15 cellular contexts compared by ENCODE assay signal in the genomic region with DNA sequence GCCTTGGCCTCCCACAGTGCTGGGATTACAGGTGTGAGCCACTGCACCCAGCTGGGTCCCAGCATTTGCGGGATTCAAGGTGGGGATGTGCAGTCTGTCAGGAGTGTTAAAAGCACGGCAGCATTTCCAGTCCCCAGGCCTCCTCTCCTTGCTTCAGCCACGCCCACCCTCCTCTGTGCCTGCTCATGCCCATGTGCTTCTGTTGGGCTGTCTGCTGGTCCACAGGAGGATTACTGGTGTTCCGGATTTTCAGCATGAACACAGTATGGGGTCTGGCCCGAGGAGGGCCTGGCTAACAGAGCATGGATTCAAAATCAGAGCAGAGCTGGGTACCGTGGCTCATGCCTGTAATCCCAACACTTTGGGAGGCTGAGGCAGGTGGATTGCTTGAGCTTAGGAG. TPM values are rescaled to one million over a fixed set of nuclear protein-coding genes. Genes with fewer than 3 reads are reported as not detected.
DNase-seq lines count a peak whose midpoint lies in the region; ATAC-seq and TF ChIP-seq lines count a peak whose summit lies in the region.
"Had no signal": no experiment of that assay in that cellular context is flagged by ENCODE, and none has a peak within 500 bp of the region (broad histone marks: within the 10 kb centered on the region; RNA-seq: fewer than 3 reads in every experiment).

No MANE protein-coding gene starts in this region.

- no peak overlapping the region for H3K4me3 Mint-ChIP-seq in activated naive CD4-positive, alpha-beta T cell treated with anti-CD3 and anti-CD28 coated beads for 36 hours
- H3K4me3 Mint-ChIP-seq in activated naive CD4-positive, alpha-beta T cell treated with anti-CD3 and anti-CD28 coated beads, Interleukin-2, amount 10 ng/mL, durations not matched to agents 7 days and 5 days = no peak overlapping the region
- H3K4me3 Mint-ChIP-seq in activated T-helper 17 cell treated with anti-CD3 and anti-CD28 coated beads, Interleukin-2, amount 50 U/mL, for 72 hours = peak overlapping the region; percentile 48
- H3K4me3 Mint-ChIP-seq: natural killer cell had no signal

- TF ChIP-seq CTCF in lower lobe of right lung (IDR thresholded peaks at IDR 0.05) (no peak), upper lobe of left lung (IDR thresholded peaks at IDR 0.05) (no peak), brain microvascular endothelial cell (IDR thresholded peaks at IDR 0.05; ENCODE audit: low read depth, low read length, missing control alignments) (no peak)

- TF ChIP-seq POLR2A in upper lobe of left lung (IDR thresholded peaks at IDR 0.05) = no peak

- CTCF ChIA-PET in activated naive CD4-positive, alpha-beta T cell treated with anti-CD3 and anti-CD28 coated beads for 36 hours (lab: Charles Lee) = no interaction called here
- CTCF ChIA-PET in activated naive CD4-positive, alpha-beta T cell treated with anti-CD3 and anti-CD28 coated beads, Interleukin-2, amount 10 ng/mL, durations not matched to agents 7 days and 5 days (lab: Charles Lee) = no interaction called here

- H3K4me3 ChIP-seq in lower lobe of right lung (peak overlapping the region; percentile 16), upper lobe of left lung (no peak overlapping the region), brain microvascular endothelial cell (ENCODE audit: low read depth, low read length) (no peak overlapping the region)
- H3K4me3 ChIP-seq: adrenal gland, gastrocnemius medialis, tibial nerve had no signal

- peak overlapping the region; percentile 28 for H3K27ac Mint-ChIP-seq in activated naive CD4-positive, alpha-beta T cell treated with anti-CD3 and anti-CD28 coated beads for 36 hours
- H3K27ac Mint-ChIP-seq in activated naive CD4-positive, alpha-beta T cell treated with anti-CD3 and anti-CD28 coated beads, Interleukin-2, amount 10 ng/mL, durations not matched to agents 7 days and 5 days = no peak overlapping the region
- H3K27ac Mint-ChIP-seq in activated T-helper 17 cell treated with anti-CD3 and anti-CD28 coated beads, Interleukin-2, amount 50 U/mL, for 72 hours = peak overlapping the region; percentile 84

- H3K9me3 ChIP-seq in lower lobe of right lung = no peaks in the 10 kb centered on the region
- no peaks in the 10 kb centered on the region for H3K9me3 ChIP-seq in upper lobe of left lung
- H3K9me3 ChIP-seq: adrenal gland, gastrocnemius medialis, tibial nerve had no signal

- H3K4me1 Mint-ChIP-seq in activated naive CD4-positive, alpha-beta T cell treated with anti-CD3 and anti-CD28 coated beads for 36 hours (ENCODE audit: low read depth) = peaks cover 25% of the 10 kb centered on the region
- peaks cover 34% of the 10 kb centered on the region for H3K4me1 Mint-ChIP-seq in activated naive CD4-positive, alpha-beta T cell treated with anti-CD3 and anti-CD28 coated beads, Interleukin-2, amount 10 ng/mL, durations not matched to agents 7 days and 5 days
- H3K4me1 Mint-ChIP-seq in activated T-helper 17 cell treated with anti-CD3 and anti-CD28 coated beads, Interleukin-2, amount 50 U/mL, for 72 hours = peaks cover 12% of the 10 kb centered on the region

- H3K36me3 ChIP-seq in lower lobe of right lung (peaks cover 30% of the 10 kb centered on the region), upper lobe of left lung (peaks cover 12 to 27% (median 26%) of the 10 kb centered on the region in 4 donors), brain microvascular endothelial cell (replicated peaks) (peaks cover 2% of the 10 kb centered on the region)

- peaks cover 64% of the 10 kb centered on the region for H3K4me1 ChIP-seq in lower lobe of right lung
- H3K4me1 ChIP-seq in upper lobe of left lung = peaks cover 51 to 83% (median 61%) of the 10 kb centered on the region in 4 donors

- WGBS in upper lobe of left lung, 2 donors = 83 to 87% methylated on average over 4 to 6 of the region's 6 CpGs

- in situ Hi-C loops in brain microvascular endothelial cell (cut with HindIII; ENCODE audit: low pct_ligation_motif_present, low sequenced_read_pairs) = no loop called here

- H3K36me3 Mint-ChIP-seq in activated naive CD4-positive, alpha-beta T cell treated with anti-CD3 and anti-CD28 coated beads for 36 hours (ENCODE audit: low read depth) = peaks cover 5% of the 10 kb centered on the region
- H3K36me3 Mint-ChIP-seq in activated naive CD4-positive, alpha-beta T cell treated with anti-CD3 and anti-CD28 coated beads, Interleukin-2, amount 10 ng/mL, durations not matched to agents 7 days and 5 days = peaks cover 4% of the 10 kb centered on the region
- H3K36me3 Mint-ChIP-seq in activated T-helper 17 cell treated with anti-CD3 and anti-CD28 coated beads, Interleukin-2, amount 50 U/mL, for 72 hours (ENCODE audit: low read depth) = peaks cover 11% of the 10 kb centered on the region
- H3K36me3 Mint-ChIP-seq: natural killer cell had no signal

- H3K27ac ChIP-seq in lower lobe of right lung (peak overlapping the region; percentile 91), upper lobe of left lung (peak overlapping the region; percentile 87 to 94 (median 90)), brain microvascular endothelial cell (no peak overlapping the region)
- H3K27ac ChIP-seq: gastrocnemius medialis had no signal

- DNase-seq in activated naive CD4-positive, alpha-beta T cell treated with anti-CD3 and anti-CD28 coated beads for 36 hours = no peak
- no peak for DNase-seq in activated naive CD4-positive, alpha-beta T cell treated with anti-CD3 and anti-CD28 coated beads, Interleukin-2, amount 10 ng/mL, durations not matched to agents 7 days and 5 days
- DNase-seq in lower lobe of right lung (no peak), upper lobe of left lung (no peak), SKM-1 treated with dmso at 0.1 percent for 144 hours (lab: John Stamatoyannopoulos, UW; ENCODE audit: unreplicated experiment) (no peak), NCI-H526 treated with DMSO at 0.1 percent for 48 hours (lab: John Stamatoyannopoulos, UW) (no peak), brain microvascular endothelial cell (no peak)
- DNase-seq: gastrocnemius medialis, natural killer cell, NCI-H1092, NCI-H446, T-helper 9 cell had no signal

- ATAC-seq in activated T-helper 17 cell treated with anti-CD3 and anti-CD28 coated beads, Interleukin-2, amount 50 U/mL, for 72 hours (replicated peaks) = no peak
- no peak for ATAC-seq in lower lobe of right lung
- no peak for ATAC-seq in upper lobe of left lung (ENCODE audit: low FRiP score in 2 of 2)

- H3K27me3 ChIP-seq in lower lobe of right lung (ENCODE audit: low read depth) (no peaks in the 10 kb centered on the region), upper lobe of left lung (no peaks in the 10 kb centered on the region), brain microvascular endothelial cell (replicated peaks) (no peaks in the 10 kb centered on the region)
- H3K27me3 ChIP-seq: adrenal gland, gastrocnemius medialis, tibial nerve had no signal

- no peaks in the 10 kb centered on the region for H3K27me3 Mint-ChIP-seq in activated naive CD4-positive, alpha-beta T cell treated with anti-CD3 and anti-CD28 coated beads for 36 hours (ENCODE audit: low read depth)
- H3K27me3 Mint-ChIP-seq in activated naive CD4-positive, alpha-beta T cell treated with anti-CD3 and anti-CD28 coated beads, Interleukin-2, amount 10 ng/mL, durations not matched to agents 7 days and 5 days = no peaks in the 10 kb centered on the region
- no peaks in the 10 kb centered on the region for H3K27me3 Mint-ChIP-seq in activated T-helper 17 cell treated with anti-CD3 and anti-CD28 coated beads, Interleukin-2, amount 50 U/mL, for 72 hours

- H3K9me3 Mint-ChIP-seq in activated naive CD4-positive, alpha-beta T cell treated with anti-CD3 and anti-CD28 coated beads for 36 hours = no peaks in the 10 kb centered on the region
- H3K9me3 Mint-ChIP-seq in activated naive CD4-positive, alpha-beta T cell treated with anti-CD3 and anti-CD28 coated beads, Interleukin-2, amount 10 ng/mL, durations not matched to agents 7 days and 5 days = no peaks in the 10 kb centered on the region
- H3K9me3 Mint-ChIP-seq in activated T-helper 17 cell treated with anti-CD3 and anti-CD28 coated beads, Interleukin-2, amount 50 U/mL, for 72 hours = no peaks in the 10 kb centered on the region
- H3K9me3 Mint-ChIP-seq: natural killer cell had no signal

- intact Hi-C loops in activated naive CD4-positive, alpha-beta T cell treated with anti-CD3 and anti-CD28 coated beads for 36 hours (cut with micrococcal nuclease) = no loop called here
- intact Hi-C loops in lower lobe of right lung (cut with DNase I) = no loop called here

- TF ChIP-seq EP300 in upper lobe of left lung (IDR thresholded peaks at IDR 0.05) = no peak

RNA-seq across cellular contexts. Expression of a gene that starts 5.5 kb away (rescaled TPM):
- 10 to 100 TPM; 19.1 to 21.4 TPM for total RNA-seq in activated naive CD4-positive, alpha-beta T cell treated with anti-CD3 and anti-CD28 coated beads for 36 hours
- total RNA-seq in activated T-helper 17 cell treated with anti-CD3 and anti-CD28 coated beads, Interleukin-2, amount 50 U/mL, for 72 hours = 10 to 100 TPM; 39.0 to 43.0 TPM
- total RNA-seq in lower lobe of right lung (71.0 TPM), upper lobe of left lung (100 to 1,000 TPM in 3 of 6 donors, 10 to 100 TPM in 3; 74.9 to 202 (median 99.6) TPM)

RNA-seq across cellular contexts. Expression of a gene that starts 7.9 kb away (rescaled TPM):
- 10 to 100 TPM; 57.9 to 59.0 TPM for total RNA-seq in activated naive CD4-positive, alpha-beta T cell treated with anti-CD3 and anti-CD28 coated beads for 36 hours
- total RNA-seq in activated T-helper 17 cell treated with anti-CD3 and anti-CD28 coated beads, Interleukin-2, amount 50 U/mL, for 72 hours = 10 to 100 TPM; 77.2 to 77.8 TPM
- total RNA-seq in lower lobe of right lung (73.5 TPM), upper lobe of left lung (100 to 1,000 TPM in 2 of 6 donors, 10 to 100 TPM in 4; 68.0 to 183 (median 83.6) TPM)

RNA-seq across cellular contexts. Expression of a gene that starts 20.6 kb away (rescaled TPM):
- 10 to 100 TPM; 50.9 to 52.5 TPM for total RNA-seq in activated naive CD4-positive, alpha-beta T cell treated with anti-CD3 and anti-CD28 coated beads for 36 hours
- 10 to 100 TPM; 27.2 to 43.6 TPM for total RNA-seq in activated T-helper 17 cell treated with anti-CD3 and anti-CD28 coated beads, Interleukin-2, amount 50 U/mL, for 72 hours
- total RNA-seq in lower lobe of right lung (15.2 TPM), upper lobe of left lung (10 to 100 TPM; 10.2 to 28.3 (median 20.9) TPM)

RNA-seq across cellular contexts. Expression of a gene that starts 32.2 kb away (rescaled TPM):
- total RNA-seq in activated naive CD4-positive, alpha-beta T cell treated with anti-CD3 and anti-CD28 coated beads for 36 hours = 10 to 100 TPM; 32.4 to 36.6 TPM
- 10 to 100 TPM; 26.7 to 35.5 TPM for total RNA-seq in activated T-helper 17 cell treated with anti-CD3 and anti-CD28 coated beads, Interleukin-2, amount 50 U/mL, for 72 hours
- total RNA-seq in lower lobe of right lung (28.4 TPM), upper lobe of left lung (100 to 1,000 TPM in 1 of 6 donors, 10 to 100 TPM in 5; 25.5 to 115 (median 42.4) TPM)

RNA-seq across cellular contexts. Expression of a gene that starts 59.3 kb away (rescaled TPM):
- total RNA-seq in activated naive CD4-positive, alpha-beta T cell treated with anti-CD3 and anti-CD28 coated beads for 36 hours = 10 to 100 TPM; 39.3 to 41.0 TPM
- total RNA-seq in activated T-helper 17 cell treated with anti-CD3 and anti-CD28 coated beads, Interleukin-2, amount 50 U/mL, for 72 hours = 10 to 100 TPM; 23.3 to 45.5 TPM
- total RNA-seq in lower lobe of right lung = 44.6 TPM
- 100 to 1,000 TPM in 2 of 6 donors, 10 to 100 TPM in 4; 36.5 to 172 (median 62.1) TPM for total RNA-seq in upper lobe of left lung
